Comparison of ENCODE assay signal across 14 cellular contexts in the genomic region with DNA sequence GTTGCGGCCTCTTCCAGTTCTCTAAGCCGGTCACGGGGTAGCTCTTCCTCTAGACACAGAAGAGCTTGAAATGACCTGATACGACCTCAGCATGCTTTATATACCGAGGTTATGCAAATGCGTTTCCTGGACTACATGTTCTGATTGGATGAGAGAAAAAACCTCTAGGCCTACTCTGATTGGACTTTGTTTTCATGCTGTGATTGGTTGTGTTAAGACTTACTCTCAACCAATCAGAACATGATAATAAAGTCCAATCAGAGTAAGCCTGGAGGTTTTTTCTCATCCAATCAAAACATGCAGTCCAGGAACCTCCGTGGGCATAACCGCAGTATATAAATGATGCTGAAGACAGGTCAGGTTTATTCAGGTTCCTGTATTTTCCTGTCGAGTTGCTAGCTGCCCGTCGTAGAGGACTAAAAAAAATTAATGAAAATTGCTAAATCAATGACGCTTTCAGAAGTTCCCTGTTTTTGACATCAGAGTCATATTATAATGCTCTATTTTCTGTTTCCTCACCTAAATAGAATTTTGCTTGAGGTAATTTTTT.
"Had no signal": no experiment of that assay in that cellular context is flagged by ENCODE, and none has a peak within 500 bp of the region (broad histone marks: within the 10 kb centered on the region; RNA-seq: fewer than 3 reads in every experiment).

No MANE protein-coding gene starts in this region.

- DNase-seq: activated CD4-positive, CD25-positive, alpha-beta regulatory T cell; activated CD8-positive, alpha-beta memory T cell treated with anti-CD3 and anti-CD28 coated beads, Interleukin-2, amount 10 ng/mL, durations not matched to agents 7 days and 5 days; activated effector memory CD4-positive, alpha-beta T cell treated with Interleukin-2 at 50 U/mL for 16 hours; activated naive CD8-positive, alpha-beta T cell treated with anti-CD3 and anti-CD28 coated beads, Interleukin-2, amount 10 ng/mL, durations not matched to agents 7 days and 5 days; activated T-cell treated with anti-CD3 and anti-CD28 coated beads, Interleukin-2, amount 50 U/mL, for 24 hours; anterior cingulate cortex; gastrocnemius medialis; stimulated activated CD4-positive, alpha-beta T cell treated with anti-CD3 and anti-CD28 coated beads, Interleukin-1b, Interleukin-23, amount 100 ng/mL, for 48 hours; stimulated activated naive B cell treated with anti-CD40 and anti-IgM and Interleukin-4, amounts not matched to agents 10 μg/mL and 1 μg/mL and 100 μg/mL, for 72 hours had no signal

- ATAC-seq: gastrocnemius medialis; naive thymus-derived CD8-positive, alpha-beta T cell; psoas muscle; stimulated activated naive B cell treated with anti-CD40 and anti-IgM and Interleukin-4, amounts not matched to agents 10 μg/mL and 1 μg/mL and 100 μg/mL, for 72 hours had no signal

- H3K9me3 ChIP-seq: psoas muscle, right lobe of liver, suprapubic skin had no signal

- H3K4me3 ChIP-seq: gastrocnemius medialis, psoas muscle, right lobe of liver, spleen, suprapubic skin had no signal

- H3K36me3 ChIP-seq: gastrocnemius medialis, right lobe of liver, spleen, suprapubic skin had no signal

- H3K4me1 ChIP-seq: gastrocnemius medialis, psoas muscle, right lobe of liver, suprapubic skin had no signal

- H3K27ac ChIP-seq: gastrocnemius medialis, psoas muscle, right lobe of liver, spleen, suprapubic skin had no signal

- H3K27me3 ChIP-seq: gastrocnemius medialis, suprapubic skin had no signal
